8 cellular contexts compared by ENCODE assay signal in the genomic region with DNA sequence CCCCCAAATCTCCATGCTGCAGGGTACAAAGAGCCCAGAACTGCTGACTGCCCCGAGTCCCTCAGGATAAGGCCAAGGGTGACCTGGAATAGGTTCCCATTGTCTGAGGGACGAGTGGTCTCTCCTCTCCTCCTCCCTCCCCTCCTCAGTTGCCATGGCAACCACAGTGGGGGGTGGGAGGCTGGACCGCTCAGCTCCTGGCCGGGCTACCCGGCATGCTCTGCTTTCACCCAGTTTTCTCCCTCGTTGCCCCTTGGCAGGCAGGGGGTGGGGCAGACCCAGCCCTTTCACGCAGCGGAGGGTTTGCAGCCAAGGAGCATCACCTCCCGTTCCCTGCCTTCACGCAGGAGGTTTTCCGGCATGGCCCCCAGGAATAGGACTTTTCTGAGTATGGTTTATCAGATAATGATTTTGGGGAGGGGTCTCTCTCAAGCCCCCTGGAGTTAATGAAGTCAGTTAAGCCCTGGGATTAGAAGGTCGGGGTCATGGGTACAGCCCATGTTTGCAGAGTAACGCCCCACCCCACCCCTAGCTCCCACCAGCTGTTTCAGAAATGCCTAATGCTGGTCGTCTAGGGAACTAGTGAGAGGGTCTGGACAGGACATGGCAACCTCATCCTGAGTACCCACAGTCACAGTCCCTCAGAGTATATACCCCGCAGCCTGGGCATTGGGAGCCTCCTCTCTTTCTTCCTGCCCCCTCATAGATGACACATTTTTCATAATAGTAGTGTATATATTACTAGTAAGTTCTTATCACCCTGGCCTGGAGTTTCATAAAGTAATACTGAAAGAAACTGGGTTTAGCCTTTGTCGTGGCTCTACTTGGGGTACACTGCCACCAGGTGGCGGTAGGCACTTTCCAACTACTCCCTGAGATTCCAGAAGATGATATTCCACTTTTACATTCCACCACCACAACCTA. TPM values are rescaled to one million over a fixed set of nuclear protein-coding genes. Genes with fewer than 3 reads are reported as not detected.
A peak's percentile ranks its signal among the peaks of the same experiment; 100 is the strongest.
DNase-seq lines count a peak whose midpoint lies in the region; ATAC-seq and TF ChIP-seq lines count a peak whose summit lies in the region.

No MANE protein-coding gene starts in this region.

- H3K4me1 ChIP-seq in SJCRH30 (peaks cover 9% of the 10 kb centered on the region), osteoblast (ENCODE audit: insufficient read depth, low read length) (no peaks in the 10 kb centered on the region)

- H3K4me3 Mint-ChIP-seq in activated CD4-positive, alpha-beta T cell treated with anti-CD3 and anti-CD28 coated beads, Interleukin-2, amount 10 ng/mL, durations not matched to agents 7 days and 5 days, result no peak overlapping the region

- H3K9me3 Mint-ChIP-seq in activated CD4-positive, alpha-beta T cell treated with anti-CD3 and anti-CD28 coated beads, Interleukin-2, amount 10 ng/mL, durations not matched to agents 7 days and 5 days, result no peaks in the 10 kb centered on the region

- H4K20me1 ChIP-seq in osteoblast (ENCODE audit: insufficient read depth, low read length), result no peaks in the 10 kb centered on the region

- H3K4me3 ChIP-seq in SJCRH30 (no peak overlapping the region), osteoblast (ENCODE audit: insufficient read depth, low read length) (no peak overlapping the region)

- no peaks in the 10 kb centered on the region for H3K79me2 ChIP-seq in osteoblast (ENCODE audit: insufficient read depth, low read length)

- no peaks in the 10 kb centered on the region for H3K36me3 Mint-ChIP-seq in activated CD4-positive, alpha-beta T cell treated with anti-CD3 and anti-CD28 coated beads, Interleukin-2, amount 10 ng/mL, durations not matched to agents 7 days and 5 days (ENCODE audit: low read depth)

- no peak for ATAC-seq in GM18873 (IDR thresholded peaks at IDR 0.05; ENCODE audit: low FRiP score, unreplicated experiment)
- ATAC-seq in GM21367 (IDR thresholded peaks at IDR 0.05; ENCODE audit: unreplicated experiment), result no peak

- DNase-seq in activated CD4-positive, alpha-beta T cell treated with anti-CD3 and anti-CD28 coated beads for 48 hours, result peak; percentile 58
- DNase-seq in activated CD4-positive, alpha-beta T cell treated with anti-CD3 and anti-CD28 coated beads, Interleukin-2, amount 10 ng/mL, durations not matched to agents 7 days and 5 days, result no peak
- peak; percentile 43 for DNase-seq in KBM-7
- peak; percentile 59 to 83 for DNase-seq in SJCRH30
- peak; percentile 72 for DNase-seq in fibroblast of peridontal ligament (ENCODE audit: extremely low read depth)
- DNase-seq in osteoblast (ENCODE audit: insufficient read length, low spot score, missing footprints), result no peak

- H3K27ac ChIP-seq in SJCRH30 (no peak overlapping the region), osteoblast (ENCODE audit: low read depth, low read length) (no peak overlapping the region)

- H3K4me2 ChIP-seq in osteoblast (ENCODE audit: insufficient read depth, low read length), result no peak overlapping the region

- H3K27ac Mint-ChIP-seq in activated CD4-positive, alpha-beta T cell treated with anti-CD3 and anti-CD28 coated beads, Interleukin-2, amount 10 ng/mL, durations not matched to agents 7 days and 5 days, result no peak overlapping the region

- TF ChIP-seq CTCF in osteoblast (IDR thresholded peaks at IDR 0.05; ENCODE audit: extremely low read depth, low read depth, low read length), result peak; percentile 90

- CTCF ChIA-PET in activated CD4-positive, alpha-beta T cell treated with anti-CD3 and anti-CD28 coated beads, Interleukin-2, amount 10 ng/mL, durations not matched to agents 7 days and 5 days (lab: Charles Lee), result interaction anchor here (0.6 kb wide), 1 partner anchor 276 kb away, joined by 3 read pairs; no protein-coding TSS in a partner anchor

- peaks cover 10% of the 10 kb centered on the region for H3K27me3 Mint-ChIP-seq in activated CD4-positive, alpha-beta T cell treated with anti-CD3 and anti-CD28 coated beads, Interleukin-2, amount 10 ng/mL, durations not matched to agents 7 days and 5 days

- H3K27me3 ChIP-seq in SJCRH30 (peaks cover 27% of the 10 kb centered on the region), osteoblast (ENCODE audit: insufficient read depth, low read length) (peaks cover 28% of the 10 kb centered on the region)

- no peaks in the 10 kb centered on the region for H3K4me1 Mint-ChIP-seq in activated CD4-positive, alpha-beta T cell treated with anti-CD3 and anti-CD28 coated beads, Interleukin-2, amount 10 ng/mL, durations not matched to agents 7 days and 5 days

- H3K36me3 ChIP-seq in SJCRH30 (no peaks in the 10 kb centered on the region), osteoblast (ENCODE audit: insufficient read depth, low read length) (no peaks in the 10 kb centered on the region)

- H3K9me3 ChIP-seq in SJCRH30 (replicated peaks) (no peaks in the 10 kb centered on the region), osteoblast (ENCODE audit: low read depth, low read length) (no peaks in the 10 kb centered on the region)

- in situ Hi-C loops in KBM-7 (cut with MboI; ENCODE audit: low pct_unique_long_range_greater_than_20kb, low sequenced_read_pairs), result no loop called here

- POLR2A ChIA-PET in activated CD4-positive, alpha-beta T cell treated with anti-CD3 and anti-CD28 coated beads, Interleukin-2, amount 10 ng/mL, durations not matched to agents 7 days and 5 days (lab: Charles Lee), result no interaction called here

- no peak overlapping the region for H2AFZ ChIP-seq in osteoblast (ENCODE audit: low read length)

RNA-seq across cellular contexts. Expression of a gene that starts 20.7 kb away (rescaled TPM):
- not detected for total RNA-seq in activated CD4-positive, alpha-beta T cell treated with anti-CD3 and anti-CD28 coated beads, Interleukin-2, amount 10 ng/mL, durations not matched to agents 7 days and 5 days
- total RNA-seq in SJCRH30 (2014; rRNA removed; shearing (Covaris generic)), result not detected in 2 replicates
- 0.72 TPM in 1 of 2 replicates, not detected in the other for total RNA-seq in osteoblast

RNA-seq across cellular contexts. Expression of a gene that starts 30.3 kb away (rescaled TPM):
- not detected for total RNA-seq in activated CD4-positive, alpha-beta T cell treated with anti-CD3 and anti-CD28 coated beads, Interleukin-2, amount 10 ng/mL, durations not matched to agents 7 days and 5 days
- total RNA-seq in SJCRH30 (2014; rRNA removed; shearing (Covaris generic)), result not detected in 2 replicates
- 2.2 TPM in 1 of 2 replicates, not detected in the other for total RNA-seq in osteoblast

RNA-seq across cellular contexts. Expression of a gene that starts 36.9 kb away (rescaled TPM):
- under 1 TPM in 1 of 2 experiments, not detected in 1; 0.08 TPM for total RNA-seq in activated CD4-positive, alpha-beta T cell treated with anti-CD3 and anti-CD28 coated beads, Interleukin-2, amount 10 ng/mL, durations not matched to agents 7 days and 5 days
- 29.8 and 32.4 TPM in 2 replicates for total RNA-seq in SJCRH30 (2014; rRNA removed; shearing (Covaris generic))
- total RNA-seq in osteoblast, result 8.7 and 14.7 TPM in 2 replicates

RNA-seq across cellular contexts. Expression of a gene that starts 37.3 kb away (rescaled TPM):
- not detected for total RNA-seq in activated CD4-positive, alpha-beta T cell treated with anti-CD3 and anti-CD28 coated beads, Interleukin-2, amount 10 ng/mL, durations not matched to agents 7 days and 5 days
- 0.08 and 0.35 TPM in 2 replicates for total RNA-seq in SJCRH30 (2014; rRNA removed; shearing (Covaris generic))
- total RNA-seq in osteoblast, result 1.1 TPM in 1 of 2 replicates, not detected in the other

Comparison
In these comparisons a context has a peak if more than half of its experiments do, and no peak if none do; other contexts are left out.
1. DNase-seq: peak in activated CD4-positive, alpha-beta T cell treated with anti-CD3 and anti-CD28 coated beads for 48 hours (single experiment), KBM-7 (single experiment), SJCRH30 (2 of 2) and fibroblast of peridontal ligament (single experiment); none in activated CD4-positive, alpha-beta T cell treated with anti-CD3 and anti-CD28 coated beads, Interleukin-2, amount 10 ng/mL, durations not matched to agents 7 days and 5 days (single experiment) and osteoblast (single experiment).